Comparison of ENCODE assay signal across 8 cellular contexts in the genomic region with DNA sequence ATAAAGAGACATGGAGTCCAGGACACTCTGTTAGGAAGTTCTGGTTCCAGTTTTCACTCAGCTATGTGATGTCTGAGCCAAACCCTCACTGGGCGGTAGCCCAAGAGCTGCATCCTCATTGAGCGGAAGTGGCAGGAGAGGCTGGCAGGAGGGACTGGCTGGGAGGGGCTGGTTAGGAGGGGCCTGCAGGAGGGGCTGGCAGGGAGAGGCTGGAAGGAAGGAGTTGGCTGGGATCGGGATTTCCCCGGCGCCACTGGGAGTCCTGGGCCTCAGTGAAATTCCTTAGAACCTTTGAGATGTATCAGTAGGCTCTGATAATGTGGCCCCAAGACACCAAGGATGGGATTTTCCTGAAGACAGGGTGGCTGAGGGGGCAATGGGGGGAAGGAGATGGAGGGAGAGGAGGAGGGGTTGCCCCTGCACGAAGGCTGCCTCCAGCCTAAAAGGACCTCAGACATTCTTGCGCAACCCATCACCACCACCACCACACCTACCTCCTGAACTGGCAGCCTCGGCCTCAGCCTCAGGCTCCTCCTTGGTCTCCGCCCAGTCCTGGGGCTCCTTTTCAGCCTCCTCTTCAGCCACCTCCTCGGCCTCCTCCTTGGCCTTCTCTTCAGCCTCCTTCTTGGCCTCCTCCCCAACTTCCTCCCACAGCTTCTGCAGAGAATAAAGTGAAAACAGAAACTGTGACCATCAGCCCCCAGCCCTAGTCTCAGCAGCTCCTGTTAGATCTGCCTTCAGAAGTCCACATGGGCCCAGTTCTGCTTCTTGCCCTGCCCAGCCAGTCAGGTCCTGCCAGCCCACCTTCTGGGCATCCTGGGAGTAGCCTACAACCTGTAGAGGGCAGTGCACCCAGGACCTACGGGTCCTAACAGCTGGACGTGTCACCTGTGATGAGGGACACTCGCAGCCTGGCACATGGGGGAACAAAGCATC. TPM values are rescaled to one million over a fixed set of nuclear protein-coding genes. Genes with fewer than 3 reads are reported as not detected.
DNase-seq lines count a peak whose midpoint lies in the region; ATAC-seq and TF ChIP-seq lines count a peak whose summit lies in the region.

No MANE protein-coding gene starts in this region.

- CTCF ChIA-PET in MCF 10A (lab: Yijun Ruan, JAX) = interaction anchor here (0.6 to 1.4 kb wide), 10 partner anchors 17 to 520 kb away, joined by 3 to 6 read pairs (median 3); no protein-coding TSS in a partner anchor

- H3K9me3 Mint-ChIP-seq in MCF 10A (ENCODE audit: unreplicated experiment) (no peaks in the 10 kb centered on the region), immature natural killer cell (no peaks in the 10 kb centered on the region)

- POLR2A ChIA-PET in MCF 10A (lab: Yijun Ruan, JAX) = interaction anchor here (0.6 to 1.3 kb wide), 3 partner anchors 36 to 50 kb away, joined by 3 read pairs; no protein-coding TSS in a partner anchor

- no TSS peak for BruUV-seq in MCF 10A (replicated peaks; lab: Mats Ljungman, UMichigan)

- DNase-seq in A172 (ENCODE audit: low spot score) (peak; percentile 93), HT1080 (ENCODE audit: low read depth) (peak; percentile 79), MCF 10A (ENCODE audit: unreplicated experiment) (peak; percentile 95), kidney glomerular epithelial cell (lab: John Stamatoyannopoulos, UW) (peak; percentile 88), immature natural killer cell (no peak), SW 1271 (lab: John Stamatoyannopoulos, UW) (no peak)

- ATAC-seq in HG03342 (IDR thresholded peaks at IDR 0.05; ENCODE audit: unreplicated experiment) (no peak), HG02970 (IDR thresholded peaks at IDR 0.05; ENCODE audit: low FRiP score, unreplicated experiment) (no peak)

- TF ChIP-seq CTCF in MCF 10A (IDR thresholded peaks at IDR 0.05; ENCODE audit: unreplicated experiment) = no peak

- H3K4me1 Mint-ChIP-seq in MCF 10A (ENCODE audit: insufficient read depth, unreplicated experiment) (peaks cover 34% of the 10 kb centered on the region), immature natural killer cell (peaks cover 21 to 26% of the 10 kb centered on the region in 2 donors)

- intact Hi-C loops in MCF 10A (cut with micrococcal nuclease) = no loop called here

- H3K36me3 Mint-ChIP-seq in MCF 10A (ENCODE audit: insufficient read depth, unreplicated experiment) = peaks cover 6% of the 10 kb centered on the region
- no peaks in the 10 kb centered on the region for H3K36me3 Mint-ChIP-seq in immature natural killer cell

- H3K27me3 Mint-ChIP-seq in MCF 10A (ENCODE audit: insufficient read depth, unreplicated experiment) (no peaks in the 10 kb centered on the region), immature natural killer cell (ENCODE audit: low read depth in 3 of 3) (peaks cover 3 to 5% (median 4%) of the 10 kb centered on the region in 3 donors)

- H3K27ac Mint-ChIP-seq in MCF 10A (ENCODE audit: low read depth, unreplicated experiment) = peak overlapping the region; percentile 93
- peak overlapping the region in 1 of 6 donors; percentile 2 for H3K27ac Mint-ChIP-seq in immature natural killer cell

- H3K4me3 Mint-ChIP-seq in MCF 10A (ENCODE audit: unreplicated experiment) (peak overlapping the region; percentile 53), immature natural killer cell (no peak overlapping the region)

RNA-seq across cellular contexts. Expression of gene CNGB1, which starts 31.7 kb away (rescaled TPM):
- 0.12 TPM in 1 of 2 replicates, not detected in the other for total RNA-seq in A172 (2014; rRNA removed; shearing (Covaris generic))
- total RNA-seq in HT1080 (2014; rRNA removed; shearing (Covaris generic)) = 0.32 and 0.50 TPM in 2 replicates
- 0.02 TPM in 1 of 2 replicates, not detected in the other for polyA plus RNA-seq in HT1080 (2015; cell fraction: cytosol; rRNA removed)
- polyA plus RNA-seq in HT1080 (2015; cell fraction: nucleus; rRNA removed) = 0.10 and 0.17 TPM in 2 replicates
- total RNA-seq in MCF 10A (2022) = 0.17 TPM in 1 of 2 replicates, not detected in the other
- polyA plus RNA-seq in immature natural killer cell = not detected

Comparison
In these comparisons a context has a peak if more than half of its experiments do, and no peak if none do; other contexts are left out.
1. DNase-seq: peak in A172 (single experiment), HT1080 (single experiment), MCF 10A (single experiment) and kidney glomerular epithelial cell (single experiment); none in immature natural killer cell (0 of 3) and SW 1271 (0 of 2).